44 cellular contexts compared by ENCODE assay signal in the genomic region with DNA sequence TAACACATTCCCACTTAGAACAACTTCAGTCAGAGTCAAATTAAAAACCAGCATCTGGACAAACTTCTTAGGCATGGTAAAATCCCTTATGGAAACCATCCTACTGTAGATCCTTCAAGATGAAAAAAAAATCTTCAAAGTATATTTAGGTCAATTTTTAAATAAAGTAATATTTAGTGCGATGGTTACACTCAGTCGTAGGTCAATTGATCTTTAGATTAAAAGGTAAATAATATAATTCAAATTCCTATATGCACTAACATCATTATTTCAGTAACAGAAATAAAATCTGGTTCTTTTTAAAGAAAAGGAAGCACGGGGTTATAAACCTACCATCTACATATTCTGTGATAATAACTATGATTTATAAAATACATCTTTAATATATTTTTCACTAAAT. TPM values are rescaled to one million over a fixed set of nuclear protein-coding genes. Genes with fewer than 3 reads are reported as not detected.
"Had no signal": no experiment of that assay in that cellular context is flagged by ENCODE, and none has a peak within 500 bp of the region (broad histone marks: within the 10 kb centered on the region; RNA-seq: fewer than 3 reads in every experiment).

A gene (minus strand): TSS at position 101 of the 400 bp plus-strand sequence. CDS start 2 bp downstream, at position 99.

- ATAC-seq: activated naive CD4-positive, alpha-beta T cell treated with anti-CD3 and anti-CD28 coated beads, Interleukin-2, amount 50 U/mL, for 72 hours; activated naive CD8-positive, alpha-beta T cell treated with anti-CD3 and anti-CD28 coated beads, Interleukin-2, amount 50 U/mL, for 24 hours; activated T-cell treated with anti-CD3 and anti-CD28 coated beads, Interleukin-2, amount 50 U/mL, for 4 hours; activated T-cell treated with anti-CD3 and anti-CD28 coated beads, Interleukin-2, amount 50 U/mL, for 72 hours; activated T-helper 17 cell treated with anti-CD3 and anti-CD28 coated beads, Interleukin-2, amount 50 U/mL, for 72 hours; body of pancreas had no signal

- H3K27me3 Mint-ChIP-seq: activated naive CD4-positive, alpha-beta T cell treated with anti-CD3 and anti-CD28 coated beads, Interleukin-2, amount 10 ng/mL, durations not matched to agents 7 days and 5 days; activated naive CD4-positive, alpha-beta T cell treated with anti-CD3 and anti-CD28 coated beads, Interleukin-2, amount 50 U/mL, for 24 hours; activated naive CD8-positive, alpha-beta T cell; activated naive CD8-positive, alpha-beta T cell treated with anti-CD3 and anti-CD28 coated beads for 36 hours; activated naive CD8-positive, alpha-beta T cell treated with anti-CD3 and anti-CD28 coated beads, Interleukin-2, amount 50 U/mL, for 24 hours; activated T-cell treated with anti-CD3 and anti-CD28 coated beads, Interleukin-2, amount 50 U/mL, for 24 hours; activated T-helper 17 cell treated with anti-CD3 and anti-CD28 coated beads, Interleukin-2, amount 50 U/mL, for 72 hours; central memory CD8-positive, alpha-beta T cell had no signal

- DNase-seq: activated effector memory CD4-positive, alpha-beta T cell treated with anti-CD3 and anti-CD28 coated beads, Interleukin-2, amount 50 U/mL, for 16 hours; activated effector memory CD4-positive, alpha-beta T cell treated with Interleukin-2 at 50 U/mL for 16 hours; activated gamma-delta T cell; activated gamma-delta T cell treated with Interleukin-2 at 50 U/mL for 16 hours; activated naive CD4-positive, alpha-beta T cell; activated naive CD4-positive, alpha-beta T cell treated with anti-CD3 and anti-CD28 coated beads for 36 hours; activated naive CD4-positive, alpha-beta T cell treated with anti-CD3 and anti-CD28 coated beads, Interleukin-2, amount 10 ng/mL, durations not matched to agents 7 days and 5 days; activated naive CD4-positive, alpha-beta T cell treated with anti-CD3 and anti-CD28 coated beads, Interleukin-2, amount 50 U/mL, for 16 hours; activated naive CD4-positive, alpha-beta T cell treated with Interleukin-2 at 50 U/mL for 16 hours; activated naive CD8-positive, alpha-beta T cell treated with anti-CD3 and anti-CD28 coated beads for 36 hours; activated naive CD8-positive, alpha-beta T cell treated with anti-CD3 and anti-CD28 coated beads, Interleukin-2, amount 10 ng/mL, durations not matched to agents 7 days and 5 days; activated naive CD8-positive, alpha-beta T cell treated with anti-CD3 and anti-CD28 coated beads, Interleukin-2, amount 50 U/mL, for 24 hours; activated T-cell treated with anti-CD3 and anti-CD28 coated beads, Interleukin-2, amount 50 U/mL, for 1 hour; activated T-cell treated with anti-CD3 and anti-CD28 coated beads, Interleukin-2, amount 50 U/mL, for 24 hours; activated T-cell treated with anti-CD3 and anti-CD28 coated beads, Interleukin-2, amount 50 U/mL, for 4 hours; activated T-cell treated with anti-CD3 and anti-CD28 coated beads, Interleukin-2, amount 50 U/mL, for 48 hours; activated T-cell treated with anti-CD3 and anti-CD28 coated beads, Interleukin-2, amount 50 U/mL, for 72 hours; adrenal gland; amniotic stem cell; amygdala; anterior cingulate cortex; aorta; body of pancreas; brain microvascular endothelial cell; caudate nucleus; central memory CD4-positive, alpha-beta T cell; cerebellar nuclear complex had no signal

- H3K4me3 ChIP-seq: adrenal gland, ascending aorta, body of pancreas, breast epithelium, cardiac muscle cell had no signal

- H3K27me3 ChIP-seq: adrenal gland, ascending aorta, body of pancreas, brain microvascular endothelial cell, breast epithelium, cardiac muscle cell had no signal

- H3K9me3 ChIP-seq: adrenal gland, ascending aorta, body of pancreas, breast epithelium had no signal

- H3K9me3 Mint-ChIP-seq: activated naive CD4-positive, alpha-beta T cell treated with anti-CD3 and anti-CD28 coated beads for 36 hours; activated naive CD4-positive, alpha-beta T cell treated with anti-CD3 and anti-CD28 coated beads, Interleukin-2, amount 10 ng/mL, durations not matched to agents 7 days and 5 days; activated naive CD4-positive, alpha-beta T cell treated with anti-CD3 and anti-CD28 coated beads, Interleukin-2, amount 50 U/mL, for 24 hours; activated naive CD4-positive, alpha-beta T cell treated with anti-CD3 and anti-CD28 coated beads, Interleukin-2, amount 50 U/mL, for 72 hours; activated naive CD8-positive, alpha-beta T cell treated with anti-CD3 and anti-CD28 coated beads for 36 hours; activated naive CD8-positive, alpha-beta T cell treated with anti-CD3 and anti-CD28 coated beads, Interleukin-2, amount 10 ng/mL, durations not matched to agents 7 days and 5 days; activated naive CD8-positive, alpha-beta T cell treated with anti-CD3 and anti-CD28 coated beads, Interleukin-2, amount 50 U/mL, for 24 hours; activated T-cell treated with anti-CD3 and anti-CD28 coated beads, Interleukin-2, amount 50 U/mL, for 24 hours; activated T-cell treated with anti-CD3 and anti-CD28 coated beads, Interleukin-2, amount 50 U/mL, for 4 hours; activated T-cell treated with anti-CD3 and anti-CD28 coated beads, Interleukin-2, amount 50 U/mL, for 72 hours; activated T-helper 1 cell treated with anti-CD3 and anti-CD28 coated beads, Interleukin-12 subunit alpha, Interleukin-12 subunit beta, Interleukin-2, Interleukin-4 antibody, amounts not matched to agents 30 ng/mL and 10 ng/mL and 1 ng/mL, durations not matched to agents 14 hours and 24 hours and 36 hours; activated T-helper 17 cell treated with anti-CD3 and anti-CD28 coated beads, Interleukin-2, amount 50 U/mL, for 72 hours; activated T-helper 2 cell treated with anti-CD3 and anti-CD28 coated beads, Interferon-gamma antibody, Interleukin-2, Interleukin-4, amounts not matched to agents 10 μg/mL and 5 μg/mL and 100 μg/mL, durations not matched to agents 14 hours and 24 hours and 36 hours; brain had no signal

- H3K4me3 Mint-ChIP-seq: activated naive CD4-positive, alpha-beta T cell treated with anti-CD3 and anti-CD28 coated beads for 36 hours; activated naive CD4-positive, alpha-beta T cell treated with anti-CD3 and anti-CD28 coated beads, Interleukin-2, amount 10 ng/mL, durations not matched to agents 7 days and 5 days; activated naive CD4-positive, alpha-beta T cell treated with anti-CD3 and anti-CD28 coated beads, Interleukin-2, amount 50 U/mL, for 24 hours; activated naive CD8-positive, alpha-beta T cell; activated naive CD8-positive, alpha-beta T cell treated with anti-CD3 and anti-CD28 coated beads for 36 hours; activated naive CD8-positive, alpha-beta T cell treated with anti-CD3 and anti-CD28 coated beads, Interleukin-2, amount 10 ng/mL, durations not matched to agents 7 days and 5 days; activated naive CD8-positive, alpha-beta T cell treated with anti-CD3 and anti-CD28 coated beads, Interleukin-2, amount 50 U/mL, for 24 hours; activated T-cell treated with anti-CD3 and anti-CD28 coated beads, Interleukin-2, amount 50 U/mL, for 24 hours; activated T-cell treated with anti-CD3 and anti-CD28 coated beads, Interleukin-2, amount 50 U/mL, for 4 hours; activated T-cell treated with anti-CD3 and anti-CD28 coated beads, Interleukin-2, amount 50 U/mL, for 72 hours; activated T-helper 1 cell treated with anti-CD3 and anti-CD28 coated beads, Interleukin-12 subunit alpha, Interleukin-12 subunit beta, Interleukin-2, Interleukin-4 antibody, amounts not matched to agents 30 ng/mL and 10 ng/mL and 1 ng/mL, durations not matched to agents 14 hours and 24 hours and 36 hours; activated T-helper 17 cell treated with anti-CD3 and anti-CD28 coated beads, Interleukin-2, amount 50 U/mL, for 72 hours; brain; central memory CD8-positive, alpha-beta T cell had no signal

- H3K27ac ChIP-seq: adrenal gland, ascending aorta, body of pancreas, brain microvascular endothelial cell, breast epithelium, cardiac muscle cell had no signal

- FAIRE-seq: astrocyte, bronchial epithelial cell had no signal

- H3K4me1 ChIP-seq: adrenal gland, ascending aorta, body of pancreas, breast epithelium had no signal

- H3K36me3 Mint-ChIP-seq: activated naive CD4-positive, alpha-beta T cell treated with anti-CD3 and anti-CD28 coated beads, Interleukin-2, amount 10 ng/mL, durations not matched to agents 7 days and 5 days; activated naive CD4-positive, alpha-beta T cell treated with anti-CD3 and anti-CD28 coated beads, Interleukin-2, amount 50 U/mL, for 24 hours; activated naive CD4-positive, alpha-beta T cell treated with anti-CD3 and anti-CD28 coated beads, Interleukin-2, amount 50 U/mL, for 72 hours; activated naive CD8-positive, alpha-beta T cell; activated naive CD8-positive, alpha-beta T cell treated with anti-CD3 and anti-CD28 coated beads for 36 hours; activated naive CD8-positive, alpha-beta T cell treated with anti-CD3 and anti-CD28 coated beads, Interleukin-2, amount 10 ng/mL, durations not matched to agents 7 days and 5 days; brain had no signal

- H3K27ac Mint-ChIP-seq: activated naive CD4-positive, alpha-beta T cell treated with anti-CD3 and anti-CD28 coated beads for 36 hours; activated naive CD4-positive, alpha-beta T cell treated with anti-CD3 and anti-CD28 coated beads, Interleukin-2, amount 10 ng/mL, durations not matched to agents 7 days and 5 days; activated naive CD4-positive, alpha-beta T cell treated with anti-CD3 and anti-CD28 coated beads, Interleukin-2, amount 50 U/mL, for 24 hours; activated naive CD8-positive, alpha-beta T cell; activated naive CD8-positive, alpha-beta T cell treated with anti-CD3 and anti-CD28 coated beads for 36 hours; activated naive CD8-positive, alpha-beta T cell treated with anti-CD3 and anti-CD28 coated beads, Interleukin-2, amount 10 ng/mL, durations not matched to agents 7 days and 5 days; activated naive CD8-positive, alpha-beta T cell treated with anti-CD3 and anti-CD28 coated beads, Interleukin-2, amount 50 U/mL, for 24 hours; activated T-cell treated with anti-CD3 and anti-CD28 coated beads, Interleukin-2, amount 50 U/mL, for 24 hours; activated T-cell treated with anti-CD3 and anti-CD28 coated beads, Interleukin-2, amount 50 U/mL, for 72 hours; activated T-helper 1 cell treated with anti-CD3 and anti-CD28 coated beads, Interleukin-12 subunit alpha, Interleukin-12 subunit beta, Interleukin-2, Interleukin-4 antibody, amounts not matched to agents 30 ng/mL and 10 ng/mL and 1 ng/mL, durations not matched to agents 14 hours and 24 hours and 36 hours; activated T-helper 17 cell treated with anti-CD3 and anti-CD28 coated beads, Interleukin-2, amount 50 U/mL, for 72 hours; activated T-helper 2 cell treated with anti-CD3 and anti-CD28 coated beads, Interferon-gamma antibody, Interleukin-2, Interleukin-4, amounts not matched to agents 10 μg/mL and 5 μg/mL and 100 μg/mL, durations not matched to agents 14 hours and 24 hours and 36 hours; brain had no signal

- H3K4me1 Mint-ChIP-seq: activated naive CD4-positive, alpha-beta T cell treated with anti-CD3 and anti-CD28 coated beads, Interleukin-2, amount 10 ng/mL, durations not matched to agents 7 days and 5 days; activated naive CD4-positive, alpha-beta T cell treated with anti-CD3 and anti-CD28 coated beads, Interleukin-2, amount 50 U/mL, for 24 hours; activated naive CD8-positive, alpha-beta T cell treated with anti-CD3 and anti-CD28 coated beads for 36 hours; activated naive CD8-positive, alpha-beta T cell treated with anti-CD3 and anti-CD28 coated beads, Interleukin-2, amount 10 ng/mL, durations not matched to agents 7 days and 5 days; activated naive CD8-positive, alpha-beta T cell treated with anti-CD3 and anti-CD28 coated beads, Interleukin-2, amount 50 U/mL, for 24 hours; activated T-helper 17 cell treated with anti-CD3 and anti-CD28 coated beads, Interleukin-2, amount 50 U/mL, for 72 hours; brain; central memory CD8-positive, alpha-beta T cell had no signal

- H3K36me3 ChIP-seq: adrenal gland, ascending aorta, brain microvascular endothelial cell, breast epithelium, cardiac muscle cell had no signal

RNA-seq across cellular contexts. Expression of the gene that starts here (rescaled TPM):
- total RNA-seq: activated naive CD4-positive, alpha-beta T cell treated with anti-CD3 and anti-CD28 coated beads for 36 hours; activated naive CD4-positive, alpha-beta T cell treated with anti-CD3 and anti-CD28 coated beads, Interleukin-2, amount 50 U/mL, for 72 hours; activated naive CD8-positive, alpha-beta T cell treated with anti-CD3 and anti-CD28 coated beads for 36 hours; activated naive CD8-positive, alpha-beta T cell treated with anti-CD3 and anti-CD28 coated beads, Interleukin-2, amount 10 ng/mL, durations not matched to agents 7 days and 5 days; activated T-cell treated with anti-CD3 and anti-CD28 coated beads, Interleukin-2, amount 50 U/mL, for 4 hours; activated T-cell treated with anti-CD3 and anti-CD28 coated beads, Interleukin-2, amount 50 U/mL, for 72 hours; activated T-helper 1 cell treated with anti-CD3 and anti-CD28 coated beads, Interleukin-12 subunit alpha, Interleukin-12 subunit beta, Interleukin-2, Interleukin-4 antibody, amounts not matched to agents 30 ng/mL and 10 ng/mL and 1 ng/mL, durations not matched to agents 14 hours and 24 hours and 36 hours; activated T-helper 17 cell treated with anti-CD3 and anti-CD28 coated beads, Interleukin-2, amount 50 U/mL, for 72 hours; activated T-helper 2 cell treated with anti-CD3 and anti-CD28 coated beads, Interferon-gamma antibody, Interleukin-2, Interleukin-4, amounts not matched to agents 10 μg/mL and 5 μg/mL and 100 μg/mL, durations not matched to agents 14 hours and 24 hours and 36 hours; adrenal gland; aorta; ascending aorta; astrocyte; body of pancreas; breast epithelium; bronchial epithelial cell; cardiac muscle cell; cardiac septum; cerebellum; chondrocyte had no signal
- polyA plus RNA-seq: adipose tissue, adrenal gland, aorta, cardiac muscle cell had no signal
